32 cellular contexts compared by ENCODE assay signal in the genomic region with DNA sequence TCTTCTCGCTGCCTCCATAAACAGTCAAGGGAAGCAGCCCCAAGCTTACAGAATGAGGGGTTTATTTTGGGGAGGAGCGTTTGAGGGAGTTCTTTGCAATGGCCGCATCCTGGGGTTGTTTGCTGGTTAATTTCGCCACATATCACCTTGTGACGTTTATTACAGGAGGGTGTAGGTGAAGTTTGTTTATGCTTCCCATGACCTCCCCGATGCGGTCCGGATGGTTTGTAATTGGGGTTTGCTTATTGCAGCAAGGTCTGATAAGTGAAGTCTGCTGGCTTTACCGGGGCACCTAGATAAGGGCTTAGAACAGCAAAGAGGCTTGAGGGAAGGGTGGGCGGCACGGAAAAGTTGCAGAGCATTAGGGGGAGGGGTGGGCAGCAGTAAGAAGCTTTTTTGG.
"Had no signal": no experiment of that assay in that cellular context is flagged by ENCODE, and none has a peak within 500 bp of the region (broad histone marks: within the 10 kb centered on the region; RNA-seq: fewer than 3 reads in every experiment).

No MANE protein-coding gene starts in this region.

- H3K4me3 ChIP-seq: ascending aorta, cardiac muscle cell had no signal

- H3K9me3 ChIP-seq: ascending aorta had no signal

- H3K36me3 ChIP-seq: ascending aorta, cardiac muscle cell had no signal

- FAIRE-seq: bronchial epithelial cell, TTC549 had no signal

- H3K27ac ChIP-seq: ascending aorta, cardiac muscle cell, VCaP had no signal

- H3K27me3 Mint-ChIP-seq: activated naive CD8-positive, alpha-beta T cell; brain had no signal

- H3K27ac Mint-ChIP-seq: activated B cell treated with CpG ODN at 0.5 μM for 24 hours; activated CD4-positive, alpha-beta memory T cell treated with anti-CD3 and anti-CD28 coated beads, Interleukin-2, amount 10 ng/mL, durations not matched to agents 7 days and 5 days; activated CD4-positive, alpha-beta T cell treated with anti-CD3 and anti-CD28 coated beads, Interleukin-2, amount 10 ng/mL, durations not matched to agents 24 days and 14 days; activated CD8-positive, alpha-beta memory T cell treated with anti-CD3 and anti-CD28 coated beads, Interleukin-2, amount 10 ng/mL, durations not matched to agents 7 days and 5 days; activated CD8-positive, alpha-beta T cell treated with anti-CD3 and anti-CD28 coated beads, Interleukin-2, amount 10 ng/mL, durations not matched to agents 7 days and 5 days; activated naive CD4-positive, alpha-beta T cell treated with anti-CD3 and anti-CD28 coated beads, Interleukin-2, amount 10 ng/mL, durations not matched to agents 7 days and 5 days; activated naive CD4-positive, alpha-beta T cell treated with anti-CD3 and anti-CD28 coated beads, Interleukin-2, amount 50 U/mL, for 24 hours; activated naive CD8-positive, alpha-beta T cell; activated naive CD8-positive, alpha-beta T cell treated with anti-CD3 and anti-CD28 coated beads, Interleukin-2, amount 10 ng/mL, durations not matched to agents 7 days and 5 days; activated naive CD8-positive, alpha-beta T cell treated with anti-CD3 and anti-CD28 coated beads, Interleukin-2, amount 50 U/mL, for 24 hours; activated T-cell treated with anti-CD3 and anti-CD28 coated beads, Interleukin-2, amount 50 U/mL, for 24 hours; activated T-helper 2 cell treated with anti-CD3 and anti-CD28 coated beads, Interferon-gamma antibody, Interleukin-2, Interleukin-4, amounts not matched to agents 10 μg/mL and 5 μg/mL and 100 μg/mL, durations not matched to agents 14 hours and 24 hours and 36 hours; brain; T-helper 1 cell treated with Interleukin-12 subunit alpha and Interleukin-12 subunit beta and Interleukin-4 antibody, amounts not matched to agents 30 μg/mL and 1 μg/mL, for 36 hours; T-helper 2 cell treated with Interferon-gamma antibody and Interleukin-4, amounts not matched to agents 5 μg/mL and 100 μg/mL, for 36 hours had no signal

- ATAC-seq: activated CD8-positive, alpha-beta T cell treated with anti-CD3 and anti-CD28 coated beads, Interleukin-2, amount 10 ng/mL, durations not matched to agents 7 days and 5 days had no signal

- H3K36me3 Mint-ChIP-seq: activated CD8-positive, alpha-beta memory T cell treated with anti-CD3 and anti-CD28 coated beads, Interleukin-2, amount 10 ng/mL, durations not matched to agents 7 days and 5 days; activated naive CD4-positive, alpha-beta T cell treated with anti-CD3 and anti-CD28 coated beads, Interleukin-2, amount 50 U/mL, for 24 hours; activated naive CD8-positive, alpha-beta T cell; activated naive CD8-positive, alpha-beta T cell treated with anti-CD3 and anti-CD28 coated beads, Interleukin-2, amount 10 ng/mL, durations not matched to agents 7 days and 5 days; brain had no signal

- H3K27me3 ChIP-seq: ascending aorta, cardiac muscle cell had no signal

- H3K9me3 Mint-ChIP-seq: activated B cell treated with CpG ODN at 0.5 μM for 24 hours; activated CD4-positive, alpha-beta memory T cell treated with anti-CD3 and anti-CD28 coated beads, Interleukin-2, amount 10 ng/mL, durations not matched to agents 7 days and 5 days; activated naive CD4-positive, alpha-beta T cell treated with anti-CD3 and anti-CD28 coated beads, Interleukin-2, amount 10 ng/mL, durations not matched to agents 7 days and 5 days; activated naive CD4-positive, alpha-beta T cell treated with anti-CD3 and anti-CD28 coated beads, Interleukin-2, amount 50 U/mL, for 24 hours; activated naive CD8-positive, alpha-beta T cell treated with anti-CD3 and anti-CD28 coated beads, Interleukin-2, amount 10 ng/mL, durations not matched to agents 7 days and 5 days; activated naive CD8-positive, alpha-beta T cell treated with anti-CD3 and anti-CD28 coated beads, Interleukin-2, amount 50 U/mL, for 24 hours; activated T-cell treated with anti-CD3 and anti-CD28 coated beads, Interleukin-2, amount 50 U/mL, for 24 hours; activated T-helper 2 cell treated with anti-CD3 and anti-CD28 coated beads, Interferon-gamma antibody, Interleukin-2, Interleukin-4, amounts not matched to agents 10 μg/mL and 5 μg/mL and 100 μg/mL, durations not matched to agents 14 hours and 24 hours and 36 hours; central memory CD8-positive, alpha-beta T cell had no signal

- DNase-seq: activated B cell treated with CpG ODN at 0.5 μM for 24 hours; activated CD4-positive, alpha-beta T cell treated with anti-CD3 and anti-CD28 coated beads for 4 hours; activated CD4-positive, alpha-beta T cell treated with anti-CD3 and anti-CD28 coated beads, Interleukin-2, amount 50 U/mL, for 1 hour; activated CD4-positive, alpha-beta T cell treated with anti-CD3 and anti-CD28 coated beads, Interleukin-2, amount 50 U/mL, for 4 hours; activated CD8-positive, alpha-beta memory T cell treated with anti-CD3 and anti-CD28 coated beads for 24 hours; activated effector memory CD4-positive, alpha-beta T cell treated with Interleukin-2 at 50 U/mL for 16 hours; activated gamma-delta T cell; amygdala; anterior cingulate cortex; caudate nucleus; cerebellar nuclear complex; T-helper 9 cell had no signal

- H3K4me3 Mint-ChIP-seq: activated B cell treated with CpG ODN at 0.5 μM for 24 hours; activated CD4-positive, alpha-beta memory T cell treated with anti-CD3 and anti-CD28 coated beads, Interleukin-2, amount 10 ng/mL, durations not matched to agents 7 days and 5 days; activated CD4-positive, alpha-beta T cell treated with anti-CD3 and anti-CD28 coated beads, Interleukin-2, amount 10 ng/mL, durations not matched to agents 24 days and 14 days; activated CD8-positive, alpha-beta memory T cell treated with anti-CD3 and anti-CD28 coated beads, Interleukin-2, amount 10 ng/mL, durations not matched to agents 7 days and 5 days; activated CD8-positive, alpha-beta T cell treated with anti-CD3 and anti-CD28 coated beads, Interleukin-2, amount 10 ng/mL, durations not matched to agents 7 days and 5 days; activated naive CD4-positive, alpha-beta T cell treated with anti-CD3 and anti-CD28 coated beads, Interleukin-2, amount 10 ng/mL, durations not matched to agents 7 days and 5 days; activated naive CD4-positive, alpha-beta T cell treated with anti-CD3 and anti-CD28 coated beads, Interleukin-2, amount 50 U/mL, for 24 hours; activated naive CD8-positive, alpha-beta T cell; activated naive CD8-positive, alpha-beta T cell treated with anti-CD3 and anti-CD28 coated beads, Interleukin-2, amount 10 ng/mL, durations not matched to agents 7 days and 5 days; activated naive CD8-positive, alpha-beta T cell treated with anti-CD3 and anti-CD28 coated beads, Interleukin-2, amount 50 U/mL, for 24 hours; activated T-cell treated with anti-CD3 and anti-CD28 coated beads, Interleukin-2, amount 50 U/mL, for 24 hours; brain; central memory CD8-positive, alpha-beta T cell; T-helper 1 cell treated with Interleukin-12 subunit alpha and Interleukin-12 subunit beta and Interleukin-4 antibody, amounts not matched to agents 30 μg/mL and 1 μg/mL, for 36 hours; T-helper 2 cell treated with Interferon-gamma antibody and Interleukin-4, amounts not matched to agents 5 μg/mL and 100 μg/mL, for 36 hours had no signal

- H3K4me1 Mint-ChIP-seq: activated B cell treated with CpG ODN at 0.5 μM for 24 hours; activated naive CD4-positive, alpha-beta T cell treated with anti-CD3 and anti-CD28 coated beads, Interleukin-2, amount 50 U/mL, for 24 hours; activated naive CD8-positive, alpha-beta T cell treated with anti-CD3 and anti-CD28 coated beads, Interleukin-2, amount 50 U/mL, for 24 hours; brain; central memory CD8-positive, alpha-beta T cell had no signal

- H3K4me1 ChIP-seq: ascending aorta had no signal
